ENCODE assay signal across 8 cellular contexts in genomic region chr2:96138146-96139145, GRCh38. TPM values are rescaled to one million over a fixed set of nuclear protein-coding genes. Genes with fewer than 3 reads are reported as not detected.
A peak's percentile ranks its signal among the peaks of the same experiment; 100 is the strongest.
DNase-seq lines count a peak whose midpoint lies in the region; ATAC-seq and TF ChIP-seq lines count a peak whose summit lies in the region.

ASTL (minus strand) TSS chr2:96138502; CDS start chr2:96138436, 66 bp downstream.

- H3K27ac ChIP-seq in RWPE2 (ENCODE audit: poor library complexity, severe bottlenecking): no peak within 1 kb of the TSS

- peaks cover 6% of the 10 kb centered on the region for H3K4me1 Mint-ChIP-seq in activated naive CD8-positive, alpha-beta T cell treated with anti-CD3 and anti-CD28 coated beads, Interleukin-2, amount 10 ng/mL, durations not matched to agents 7 days and 5 days

- H3K36me3 Mint-ChIP-seq in activated naive CD8-positive, alpha-beta T cell treated with anti-CD3 and anti-CD28 coated beads, Interleukin-2, amount 10 ng/mL, durations not matched to agents 7 days and 5 days: no peaks in the 10 kb centered on the region

- no peak within 1 kb of the TSS for H3K4me3 Mint-ChIP-seq in activated naive CD8-positive, alpha-beta T cell treated with anti-CD3 and anti-CD28 coated beads, Interleukin-2, amount 10 ng/mL, durations not matched to agents 7 days and 5 days

- H3K36me3 ChIP-seq in RWPE2 (ENCODE audit: low read depth): no peaks in the 10 kb centered on the region

- H3K27me3 ChIP-seq in RWPE2 (ENCODE audit: insufficient read depth, poor library complexity, severe bottlenecking): no peaks in the 10 kb centered on the region

- no peaks in the 10 kb centered on the region for H3K9me3 Mint-ChIP-seq in activated naive CD8-positive, alpha-beta T cell treated with anti-CD3 and anti-CD28 coated beads, Interleukin-2, amount 10 ng/mL, durations not matched to agents 7 days and 5 days

- POLR2A ChIA-PET in activated naive CD8-positive, alpha-beta T cell treated with anti-CD3 and anti-CD28 coated beads, Interleukin-2, amount 10 ng/mL, durations not matched to agents 7 days and 5 days (lab: Charles Lee): interaction anchor here (0.7 to 5.5 kb wide), 7 partner anchors 9 to 70 kb away, joined by 3 to 63 read pairs (median 8); partner anchors contain the start of gene STARD7

- TF ChIP-seq CTCF in RWPE2 (IDR thresholded peaks at IDR 0.05; ENCODE audit: poor library complexity, severe bottlenecking): peak; percentile 41

- no peaks in the 10 kb centered on the region for H3K4me1 ChIP-seq in RWPE2 (ENCODE audit: insufficient read depth, poor library complexity, severe bottlenecking)

- intact Hi-C loops in posterior vena cava (cut with DNase I): no loop called here

- DNase-seq in GM03348 (ENCODE audit: low spot score) (peak; percentile 72), RWPE2 (ENCODE audit: low spot score) (no peak), hepatic stellate cell (ENCODE audit: low spot score) (peak; percentile 73), MV-4-11 (lab: John Stamatoyannopoulos, UW) (no peak), posterior vena cava (ENCODE audit: low spot score) (no peak)
- no peak for DNase-seq in activated naive CD8-positive, alpha-beta T cell treated with anti-CD3 and anti-CD28 coated beads, Interleukin-2, amount 10 ng/mL, durations not matched to agents 7 days and 5 days
- DNase-seq in stimulated activated CD4-positive, alpha-beta T cell treated with anti-CD3 and anti-CD28 coated beads, Interleukin-1b, Interleukin-23, amount 100 ng/mL, for 48 hours: peak; percentile 55

- peak within 1 kb of the TSS; percentile 30 for H3K27ac Mint-ChIP-seq in activated naive CD8-positive, alpha-beta T cell treated with anti-CD3 and anti-CD28 coated beads, Interleukin-2, amount 10 ng/mL, durations not matched to agents 7 days and 5 days

- peak; percentile 32 for ATAC-seq in HG03097 (IDR thresholded peaks at IDR 0.05; ENCODE audit: low FRiP score, unreplicated experiment)
- peak; percentile 63 for ATAC-seq in RWPE2 (ENCODE audit: low read depth)
- ATAC-seq in activated naive CD8-positive, alpha-beta T cell treated with anti-CD3 and anti-CD28 coated beads, Interleukin-2, amount 10 ng/mL, durations not matched to agents 7 days and 5 days (ENCODE audit: low read depth): peak; percentile 55

- no peaks in the 10 kb centered on the region for H3K27me3 Mint-ChIP-seq in activated naive CD8-positive, alpha-beta T cell treated with anti-CD3 and anti-CD28 coated beads, Interleukin-2, amount 10 ng/mL, durations not matched to agents 7 days and 5 days

- H3K9me3 ChIP-seq in RWPE2 (ENCODE audit: severe bottlenecking): no peaks in the 10 kb centered on the region

- H3K4me3 ChIP-seq in RWPE2 (ENCODE audit: severe bottlenecking): no peak within 1 kb of the TSS

RNA-seq across cellular contexts. Expression of gene ASTL, which starts in this region (rescaled TPM):
- 10 to 100 TPM; 12.2 to 14.7 TPM for total RNA-seq in activated naive CD8-positive, alpha-beta T cell treated with anti-CD3 and anti-CD28 coated beads, Interleukin-2, amount 10 ng/mL, durations not matched to agents 7 days and 5 days
- total RNA-seq in posterior vena cava: not detected

Comparison
In these comparisons a context has a peak if more than half of its experiments do, and no peak if none do; other contexts are left out.
1. RNA of gene ASTL (total RNA-seq): 12.2 to 14.7 TPM in activated naive CD8-positive, alpha-beta T cell treated with anti-CD3 and anti-CD28 coated beads, Interleukin-2, amount 10 ng/mL, durations not matched to agents 7 days and 5 days; not detected in posterior vena cava; every median in the first group is over 10 times any median in the second.
2. DNase-seq: peak in GM03348 (single experiment), hepatic stellate cell (single experiment) and stimulated activated CD4-positive, alpha-beta T cell treated with anti-CD3 and anti-CD28 coated beads, Interleukin-1b, Interleukin-23, amount 100 ng/mL, for 48 hours (single experiment); none in RWPE2 (single experiment), activated naive CD8-positive, alpha-beta T cell treated with anti-CD3 and anti-CD28 coated beads, Interleukin-2, amount 10 ng/mL, durations not matched to agents 7 days and 5 days (single experiment), MV-4-11 (single experiment) and posterior vena cava (single experiment).
3. Peak in every context shown above with its lines, with median percentiles within 50 percentile points of each other: ATAC-seq.